Comparison of ENCODE assay signal across 10 cellular contexts in the genomic region with DNA sequence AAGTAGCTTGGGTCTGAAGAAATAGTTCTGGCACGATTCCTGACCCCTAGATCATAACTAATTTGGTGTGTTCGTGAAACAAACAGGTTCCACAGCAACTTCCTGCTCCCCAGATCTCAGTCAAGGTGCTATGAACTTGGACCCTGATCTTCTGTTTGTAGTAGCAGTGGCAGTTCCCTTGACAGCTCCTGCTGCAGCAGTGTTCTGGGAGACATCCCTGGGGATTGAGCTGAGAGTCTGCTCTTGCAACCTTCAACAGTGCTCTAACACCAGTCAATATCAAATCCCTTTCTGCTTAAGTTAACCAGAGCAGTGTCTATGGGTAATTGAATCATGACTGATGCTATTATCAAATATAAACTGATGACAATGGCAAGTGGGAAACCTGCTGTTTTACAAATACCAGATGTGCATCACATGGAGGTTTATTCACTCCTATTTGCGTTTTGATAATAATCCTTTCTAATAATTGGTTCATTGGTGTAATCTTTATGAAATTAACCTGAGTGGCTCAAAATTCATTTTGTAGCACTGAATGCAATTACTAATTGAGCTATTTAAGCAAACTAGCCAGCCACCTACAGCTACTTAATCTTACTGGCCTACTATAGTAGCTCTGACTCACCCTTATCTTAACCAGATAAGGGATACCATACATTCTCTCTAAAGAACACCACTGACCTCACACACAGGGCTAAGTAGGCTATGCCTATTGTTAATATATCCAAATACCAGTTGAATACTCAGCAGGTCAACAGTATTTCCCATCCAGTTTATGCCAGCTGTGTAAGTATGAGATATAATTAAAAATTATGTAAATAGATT. TPM values are rescaled to one million over a fixed set of nuclear protein-coding genes. Genes with fewer than 3 reads are reported as not detected.
DNase-seq lines count a peak whose midpoint lies in the region; ATAC-seq and TF ChIP-seq lines count a peak whose summit lies in the region.
"Had no signal": no experiment of that assay in that cellular context is flagged by ENCODE, and none has a peak within 500 bp of the region (broad histone marks: within the 10 kb centered on the region; RNA-seq: fewer than 3 reads in every experiment).

No MANE protein-coding gene starts in this region.

- H3K9ac ChIP-seq in HUES64 (ENCODE audit: low read depth, low read length): no peak overlapping the region

- H3K4me3 ChIP-seq in HUES64 (ENCODE audit: low read length): no peak overlapping the region
- H3K4me3 ChIP-seq in cardiac fibroblast (replicated peaks in 1 of 2; ENCODE audit: low read depth in 2 of 2, low read length in 2 of 2): no peak overlapping the region
- H3K4me3 ChIP-seq: prostate gland had no signal

- DNase-seq in EH (ENCODE audit: low read depth): peak; percentile 49
- peak; percentile 34 to 65 for DNase-seq in cardiac fibroblast (ENCODE audit: low read depth in 2 of 2)
- no peak for DNase-seq in memory B cell (ENCODE audit: low spot score in 2 of 2)
- DNase-seq in hypothalamus (lab: John Stamatoyannopoulos, UW): no peak
- DNase-seq in HuH-7.5 (ENCODE audit: low spot score): no peak
- DNase-seq: activated CD4-positive, alpha-beta T cell treated with anti-CD3 and anti-CD28 coated beads, Interleukin-2, amount 10 ng/mL, durations not matched to agents 7 days and 5 days had no signal

- H3K27ac Mint-ChIP-seq in memory B cell: peak overlapping the region; percentile 41
- H3K27ac Mint-ChIP-seq: activated CD4-positive, alpha-beta T cell treated with anti-CD3 and anti-CD28 coated beads, Interleukin-2, amount 10 ng/mL, durations not matched to agents 7 days and 5 days had no signal

- no peaks in the 10 kb centered on the region for H3K36me3 ChIP-seq in HUES64 (ENCODE audit: insufficient read depth, low read length)
- H3K36me3 ChIP-seq: prostate gland had no signal

- ATAC-seq in memory B cell (ENCODE audit: low read depth) (no peak), HG03175 (IDR thresholded peaks at IDR 0.05; ENCODE audit: unreplicated experiment) (no peak), HG03342 (IDR thresholded peaks at IDR 0.05; ENCODE audit: unreplicated experiment) (no peak)

- H3K27ac ChIP-seq in HUES64 (ENCODE audit: low read depth, low read length): peak overlapping the region; percentile 50; the same call in 1 of the 2 replicates
- H3K27ac ChIP-seq: prostate gland had no signal

- peaks cover 1% of the 10 kb centered on the region for H3K36me3 Mint-ChIP-seq in memory B cell

- H3K27me3 ChIP-seq in HUES64 (ENCODE audit: insufficient read depth, low read length): no peaks in the 10 kb centered on the region

- peaks cover 42% of the 10 kb centered on the region for H3K4me1 Mint-ChIP-seq in memory B cell

- H3K27me3 Mint-ChIP-seq in memory B cell: no peaks in the 10 kb centered on the region
- H3K27me3 Mint-ChIP-seq: activated CD4-positive, alpha-beta T cell treated with anti-CD3 and anti-CD28 coated beads, Interleukin-2, amount 10 ng/mL, durations not matched to agents 7 days and 5 days had no signal

- H3K4me3 Mint-ChIP-seq in memory B cell: no peak overlapping the region
- H3K4me3 Mint-ChIP-seq: activated CD4-positive, alpha-beta T cell treated with anti-CD3 and anti-CD28 coated beads, Interleukin-2, amount 10 ng/mL, durations not matched to agents 7 days and 5 days had no signal

- peaks cover 42% of the 10 kb centered on the region for H3K4me1 ChIP-seq in HUES64 (ENCODE audit: insufficient read depth, low read length)
- H3K4me1 ChIP-seq: prostate gland had no signal

- WGBS in HUES64: 93% methylated on average over 3 of the region's 3 CpGs

- H3K9me3 ChIP-seq in HUES64 (ENCODE audit: insufficient read depth, low read depth, low read length): no peaks in the 10 kb centered on the region
- H3K9me3 ChIP-seq: prostate gland had no signal

- no peak for TF ChIP-seq CTCF in cardiac fibroblast (IDR thresholded peaks at IDR 0.05; ENCODE audit: low read depth, low read length)

- no peaks in the 10 kb centered on the region for H3K9me3 Mint-ChIP-seq in memory B cell

RNA-seq across cellular contexts. Expression of gene KDM4C, which starts 21.9 kb away (rescaled TPM):
- 10.8 TPM for polyA plus RNA-seq in HUES64 (2013, experiment 1 of 2)
- polyA plus RNA-seq in HUES64 (2013, experiment 2 of 2): 11.5 TPM

Comparison
In these comparisons a context has a peak if more than half of its experiments do, and no peak if none do; other contexts are left out.
1. DNase-seq: peak in EH (single experiment) and cardiac fibroblast (2 of 2); none in memory B cell (0 of 2), hypothalamus (0 of 51) and HuH-7.5 (single experiment).